Comparison of ENCODE assay signal across 28 cellular contexts in genomic region chr9:35397923-35398322, GRCh38.
"Had no signal": no experiment of that assay in that cellular context is flagged by ENCODE, and none has a peak within 500 bp of the region (broad histone marks: within the 10 kb centered on the region; RNA-seq: fewer than 3 reads in every experiment).

No MANE protein-coding gene starts in this region.

- ATAC-seq: esophagus mucosa; foreskin keratinocyte; gastroesophageal sphincter; heart left ventricle; naive thymus-derived CD4-positive, alpha-beta T cell; sciatic nerve; upper lobe of right lung had no signal

- H3K4me3 ChIP-seq: colonic mucosa, gastroesophageal sphincter, heart left ventricle, hepatocyte, prostate gland, right atrium auricular region, smooth muscle cell, thoracic aorta, tibial nerve, upper lobe of right lung, uterus had no signal

- H3K4me1 Mint-ChIP-seq: endodermal cell; naive thymus-derived CD4-positive, alpha-beta T cell had no signal

- H3K4me3 Mint-ChIP-seq: dendritic cell treated with granulocyte-macrophage colony-stimulating factor and Interleukin-4, amounts not matched to agents 40 ng/mL and 50 ng/mL, for 4 days; endodermal cell; naive thymus-derived CD4-positive, alpha-beta T cell; nephron progenitor cell had no signal

- H3K9me3 Mint-ChIP-seq: dendritic cell treated with granulocyte-macrophage colony-stimulating factor and Interleukin-4, amounts not matched to agents 40 ng/mL and 50 ng/mL, for 4 days; endodermal cell; naive thymus-derived CD4-positive, alpha-beta T cell; nephron progenitor cell had no signal

- H3K27me3 Mint-ChIP-seq: dendritic cell treated with granulocyte-macrophage colony-stimulating factor and Interleukin-4, amounts not matched to agents 40 ng/mL and 50 ng/mL, for 4 days had no signal

- H3K27ac Mint-ChIP-seq: dendritic cell treated with granulocyte-macrophage colony-stimulating factor and Interleukin-4, amounts not matched to agents 40 ng/mL and 50 ng/mL, for 4 days; endodermal cell; naive thymus-derived CD4-positive, alpha-beta T cell; nephron progenitor cell had no signal

- DNase-seq: colonic mucosa; effector CD8-positive, alpha-beta T cell; endodermal cell; foreskin keratinocyte; heart left ventricle; kidney; mesendoderm; midbrain; naive thymus-derived CD4-positive, alpha-beta T cell; nephron progenitor cell; nucleus accumbens; stimulated activated CD4-positive, alpha-beta T cell treated with anti-CD3 and anti-CD28 coated beads, Interleukin-12 subunit alpha, Interleukin-12 subunit beta, amount 100 ng/mL, for 4 hours; stimulated activated CD4-positive, alpha-beta T cell treated with anti-CD3 and anti-CD28 coated beads, Interleukin-1b, Interleukin-23, amount 100 ng/mL, for 48 hours; stimulated activated CD4-positive, alpha-beta T cell treated with anti-CD3 and anti-CD28 coated beads, Interleukin-4, amount 100 ng/mL, for 1 hour; stimulated activated CD8-positive, alpha-beta memory T cell treated with anti-CD3 and anti-CD28 coated beads, Interleukin-4, amount 100 ng/mL, for 48 hours; stimulated activated naive CD4-positive, alpha-beta T cell treated with Interleukin-2 at 50 U/mL for 16 hours; upper lobe of right lung; uterus had no signal

- H3K36me3 Mint-ChIP-seq: naive thymus-derived CD4-positive, alpha-beta T cell had no signal
